Comparison of ENCODE assay signal across 9 cellular contexts in the genomic region with DNA sequence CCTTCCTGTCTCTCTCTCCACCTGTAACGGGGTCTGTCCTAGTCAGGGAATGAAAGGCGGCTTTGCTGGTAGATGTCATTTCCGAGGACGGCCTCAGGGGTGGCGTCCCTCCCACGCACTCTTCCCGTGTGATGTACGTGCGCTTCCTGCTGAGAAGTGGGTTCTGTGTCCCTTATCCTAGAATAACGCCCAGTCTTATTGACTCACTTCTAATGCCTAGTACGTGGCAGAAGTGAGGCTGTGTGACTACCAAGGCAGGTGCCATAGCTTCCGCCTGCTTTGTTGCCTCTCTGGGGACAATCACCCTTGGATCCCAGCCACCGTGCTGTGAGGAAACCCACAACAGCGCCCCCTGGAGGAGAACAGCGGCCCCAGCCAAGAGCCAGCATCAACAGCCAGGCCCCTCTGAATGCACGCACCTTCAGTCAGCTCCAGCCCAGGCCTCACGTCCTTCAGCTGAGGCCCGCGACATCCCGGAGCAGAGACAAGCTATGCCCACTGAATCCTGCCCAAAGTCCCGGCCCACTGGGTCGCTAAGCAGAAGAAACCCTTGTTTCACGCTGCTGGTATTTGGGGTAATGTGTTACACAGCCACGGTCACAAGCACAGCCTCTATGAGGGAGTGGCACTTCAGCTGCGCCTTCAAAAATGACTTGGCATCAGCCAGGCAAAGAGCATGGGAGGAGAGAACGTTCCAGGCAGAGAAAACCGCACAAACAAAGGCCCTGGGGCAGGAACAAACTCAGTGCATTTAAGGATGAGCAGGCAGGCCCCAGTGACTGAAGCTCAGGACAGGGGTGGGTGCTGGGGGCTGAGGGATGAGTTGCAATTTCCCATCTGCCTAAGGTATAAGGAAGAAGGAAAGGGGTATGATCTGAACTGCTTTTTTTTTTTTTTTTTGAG.
DNase-seq lines count a peak whose midpoint lies in the region; ATAC-seq, FAIRE-seq and TF ChIP-seq lines count a peak whose summit lies in the region.
"Had no signal": no experiment of that assay in that cellular context is flagged by ENCODE, and none has a peak within 500 bp of the region (broad histone marks: within the 10 kb centered on the region; RNA-seq: fewer than 3 reads in every experiment).

No MANE protein-coding gene starts in this region.

- no peak overlapping the region for H3K9ac ChIP-seq in KMS-11

- H3K4me1 ChIP-seq in KMS-11 (ENCODE audit: low read depth, poor library complexity, severe bottlenecking) (no peaks in the 10 kb centered on the region), mucosa of descending colon (ENCODE audit: low read depth) (no peaks in the 10 kb centered on the region)

- H3K4me3 ChIP-seq in KMS-11 (IDR thresholded peaks at IDR 0.05; ENCODE audit: insufficient read depth, low read depth, low read length) (no peak overlapping the region), mucosa of descending colon (no peak overlapping the region)
- H3K4me3 ChIP-seq: ovary had no signal

- CTCF ChIA-PET in activated B cell treated with CpG ODN at 0.5 μM for 24 hours (lab: Charles Lee): no interaction called here

- H3K27me3 Mint-ChIP-seq in activated B cell treated with CpG ODN at 0.5 μM for 24 hours: peaks cover 5% of the 10 kb centered on the region
- no peaks in the 10 kb centered on the region for H3K27me3 Mint-ChIP-seq in central memory CD8-positive, alpha-beta T cell
- no peaks in the 10 kb centered on the region for H3K27me3 Mint-ChIP-seq in type B pancreatic cell

- no peaks in the 10 kb centered on the region for H3K9me3 ChIP-seq in mucosa of descending colon
- H3K9me3 ChIP-seq: ovary had no signal

- POLR2A ChIA-PET in activated B cell treated with CpG ODN at 0.5 μM for 24 hours (lab: Charles Lee): no interaction called here

- H3K9me3 Mint-ChIP-seq in activated B cell treated with CpG ODN at 0.5 μM for 24 hours (peaks cover 4% of the 10 kb centered on the region), type B pancreatic cell (peaks cover 4% of the 10 kb centered on the region)
- H3K9me3 Mint-ChIP-seq in central memory CD8-positive, alpha-beta T cell: no peaks in the 10 kb centered on the region

- H3K4me1 Mint-ChIP-seq in activated B cell treated with CpG ODN at 0.5 μM for 24 hours (no peaks in the 10 kb centered on the region), type B pancreatic cell (ENCODE audit: unreplicated experiment) (peaks cover 16% of the 10 kb centered on the region)
- H3K4me1 Mint-ChIP-seq in central memory CD8-positive, alpha-beta T cell: no peaks in the 10 kb centered on the region

- no peaks in the 10 kb centered on the region for H3K27me3 ChIP-seq in KMS-11 (ENCODE audit: insufficient read depth, low read depth)
- H3K27me3 ChIP-seq: ovary had no signal

- H3K27ac Mint-ChIP-seq in activated B cell treated with CpG ODN at 0.5 μM for 24 hours (no peak overlapping the region), type B pancreatic cell (peak overlapping the region; percentile 16)
- no peak overlapping the region for H3K27ac Mint-ChIP-seq in central memory CD8-positive, alpha-beta T cell (ENCODE audit: low read depth)

- H4K20me1 ChIP-seq in KMS-11 (ENCODE audit: insufficient read depth): no peaks in the 10 kb centered on the region

- DNase-seq in COR-L47 (lab: John Stamatoyannopoulos, UW): peak; percentile 48
- peak; percentile 21 for DNase-seq in activated B cell treated with CpG ODN at 0.5 μM for 24 hours
- peak; percentile 23 to 40 for DNase-seq in central memory CD8-positive, alpha-beta T cell (ENCODE audit: low spot score in 2 of 2)
- peak; percentile 74 to 93 (median 85) for DNase-seq in mucosa of descending colon
- no peak for DNase-seq in type B pancreatic cell (ENCODE audit: extremely low spot score, unreplicated experiment)
- DNase-seq in frontal cortex (ENCODE audit: low spot score in 2 of 2): no peak

- H3K36me3 Mint-ChIP-seq in activated B cell treated with CpG ODN at 0.5 μM for 24 hours (ENCODE audit: low read depth): no peaks in the 10 kb centered on the region
- H3K36me3 Mint-ChIP-seq in central memory CD8-positive, alpha-beta T cell (ENCODE audit: insufficient read depth): peaks cover 2% of the 10 kb centered on the region
- no peaks in the 10 kb centered on the region for H3K36me3 Mint-ChIP-seq in type B pancreatic cell

- ATAC-seq in activated B cell treated with CpG ODN at 0.5 μM for 24 hours (ENCODE audit: low read depth): peak; percentile 25
- peak; percentile 49 for ATAC-seq in central memory CD8-positive, alpha-beta T cell (replicated peaks; ENCODE audit: extremely low read depth, poor library complexity, severe bottlenecking)
- peak; percentile 97 for ATAC-seq in mucosa of descending colon
- ATAC-seq in HG03039 (IDR thresholded peaks at IDR 0.05; ENCODE audit: unreplicated experiment): no peak

- intact Hi-C loops in activated B cell treated with CpG ODN at 0.5 μM for 24 hours (cut with micrococcal nuclease): no loop called here
- intact Hi-C loops in mucosa of descending colon (cut with DNase I, micrococcal nuclease): no loop called here

- H3K79me2 ChIP-seq in KMS-11 (ENCODE audit: insufficient read depth, low read depth): no peaks in the 10 kb centered on the region

- TF ChIP-seq CTCF in KMS-11 (conservative IDR thresholded peaks at IDR 0.05; ENCODE audit: low read depth, low read length): peak; percentile 62
- TF ChIP-seq CTCF in activated B cell treated with CpG ODN at 0.5 μM for 24 hours (IDR thresholded peaks at IDR 0.05): no peak
- TF ChIP-seq CTCF in mucosa of descending colon (IDR thresholded peaks at IDR 0.05): peak; percentile 52
- TF ChIP-seq CTCF in type B pancreatic cell (conservative IDR thresholded peaks at IDR 0.05): peak; percentile 80

- H3K4me2 ChIP-seq in KMS-11: no peak overlapping the region

- H3K27ac ChIP-seq in KMS-11: no peak overlapping the region
- H3K27ac ChIP-seq: ovary had no signal

- no peak overlapping the region for H2AFZ ChIP-seq in KMS-11 (ENCODE audit: low read depth)

- no peak overlapping the region for H3K4me3 Mint-ChIP-seq in activated B cell treated with CpG ODN at 0.5 μM for 24 hours
- H3K4me3 Mint-ChIP-seq in central memory CD8-positive, alpha-beta T cell: peak overlapping the region; percentile 50
- no peak overlapping the region for H3K4me3 Mint-ChIP-seq in type B pancreatic cell

- FAIRE-seq in frontal cortex (lab: Jason Lieb, UNC): no peak

- no peaks in the 10 kb centered on the region for H3K36me3 ChIP-seq in KMS-11 (ENCODE audit: insufficient read depth)
- H3K36me3 ChIP-seq in mucosa of descending colon (ENCODE audit: low read depth): no peaks in the 10 kb centered on the region
- H3K36me3 ChIP-seq: ovary had no signal

Comparison
In these comparisons a context has a peak if more than half of its experiments do, and no peak if none do; other contexts are left out.
1. DNase-seq: peak in COR-L47 (single experiment), activated B cell treated with CpG ODN at 0.5 μM for 24 hours (single experiment), central memory CD8-positive, alpha-beta T cell (2 of 2) and mucosa of descending colon (3 of 3); none in type B pancreatic cell (single experiment) and frontal cortex (0 of 2).